12 cellular contexts compared by ENCODE assay signal in the genomic region with DNA sequence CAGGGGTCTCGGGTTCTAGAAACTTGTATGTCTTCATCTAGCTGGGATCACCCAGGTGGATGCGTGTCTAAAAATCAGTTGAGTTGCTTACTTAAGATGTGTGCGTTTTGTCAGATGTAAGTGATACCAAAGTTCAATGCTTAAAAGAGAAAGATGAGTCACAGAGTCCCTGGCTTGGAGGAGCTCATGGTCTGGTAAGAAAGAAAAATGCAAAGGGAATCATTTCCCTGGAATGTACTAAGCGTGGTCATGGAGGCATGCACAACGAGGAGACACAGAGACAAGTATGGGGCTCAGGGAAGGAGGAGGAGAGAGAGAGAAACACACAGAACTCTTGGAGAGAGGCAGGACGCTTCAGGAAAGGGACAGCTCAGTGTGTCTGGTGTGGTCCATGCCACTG.
DNase-seq lines count a peak whose midpoint lies in the region; ATAC-seq and TF ChIP-seq lines count a peak whose summit lies in the region.
"Had no signal": no experiment of that assay in that cellular context is flagged by ENCODE, and none has a peak within 500 bp of the region (broad histone marks: within the 10 kb centered on the region; RNA-seq: fewer than 3 reads in every experiment).

No MANE protein-coding gene starts in this region.

- no peak for ATAC-seq in natural killer cell

- H3K4me1 Mint-ChIP-seq in natural killer cell = no peaks in the 10 kb centered on the region
- H3K4me1 Mint-ChIP-seq in activated naive CD8-positive, alpha-beta T cell treated with anti-CD3 and anti-CD28 coated beads for 36 hours = no peaks in the 10 kb centered on the region

- no peak overlapping the region for H3K27ac Mint-ChIP-seq in natural killer cell
- no peak overlapping the region for H3K27ac Mint-ChIP-seq in activated naive CD8-positive, alpha-beta T cell treated with anti-CD3 and anti-CD28 coated beads for 36 hours

- H3K36me3 Mint-ChIP-seq in natural killer cell = no peaks in the 10 kb centered on the region
- no peaks in the 10 kb centered on the region for H3K36me3 Mint-ChIP-seq in activated naive CD8-positive, alpha-beta T cell treated with anti-CD3 and anti-CD28 coated beads for 36 hours

- no peaks in the 10 kb centered on the region for H3K27me3 Mint-ChIP-seq in natural killer cell (ENCODE audit: low read depth in 2 of 2)
- H3K27me3 Mint-ChIP-seq in activated naive CD8-positive, alpha-beta T cell treated with anti-CD3 and anti-CD28 coated beads for 36 hours = no peaks in the 10 kb centered on the region

- peak; percentile 85 for DNase-seq in HCEC 1CT
- DNase-seq in SW480 (ENCODE audit: low spot score) = peak; percentile 5
- DNase-seq in fibroblast of the conjunctiva (ENCODE audit: low read depth) = peak; percentile 72
- peak; percentile 61 for DNase-seq in smooth muscle cell of the brain vasculature (ENCODE audit: low read depth, low spot score)
- no peak for DNase-seq in natural killer cell
- no peak for DNase-seq in NCI-H1105 (lab: John Stamatoyannopoulos, UW)
- DNase-seq in activated naive CD8-positive, alpha-beta T cell treated with anti-CD3 and anti-CD28 coated beads for 36 hours = no peak
- DNase-seq: activated CD4-positive, CD25-positive, alpha-beta regulatory T cell treated with anti-CD3 and anti-CD28 coated beads, Interleukin-2, amount 50 U/mL, for 72 hours; activated gamma-delta T cell treated with Interleukin-2 at 50 U/mL for 16 hours; cortex of kidney; NCI-H2227 treated with DMSO at 0.1 percent for 48 hours; SHP77 had no signal

- intact Hi-C loops in natural killer cell (cut with micrococcal nuclease) = no loop called here

- H3K9me3 Mint-ChIP-seq in natural killer cell = no peaks in the 10 kb centered on the region
- H3K9me3 Mint-ChIP-seq in activated naive CD8-positive, alpha-beta T cell treated with anti-CD3 and anti-CD28 coated beads for 36 hours = no peaks in the 10 kb centered on the region

- H3K4me3 Mint-ChIP-seq in natural killer cell = no peak overlapping the region
- no peak overlapping the region for H3K4me3 Mint-ChIP-seq in activated naive CD8-positive, alpha-beta T cell treated with anti-CD3 and anti-CD28 coated beads for 36 hours

- TF ChIP-seq CTCF in natural killer cell (IDR thresholded peaks at IDR 0.05) = no peak

Comparison
In these comparisons a context has a peak if more than half of its experiments do, and no peak if none do; other contexts are left out.
1. DNase-seq: peak in HCEC 1CT (single experiment), SW480 (single experiment), fibroblast of the conjunctiva (single experiment) and smooth muscle cell of the brain vasculature (single experiment); none in natural killer cell (single experiment), NCI-H1105 (single experiment) and activated naive CD8-positive, alpha-beta T cell treated with anti-CD3 and anti-CD28 coated beads for 36 hours (single experiment).